In the genomic region with DNA sequence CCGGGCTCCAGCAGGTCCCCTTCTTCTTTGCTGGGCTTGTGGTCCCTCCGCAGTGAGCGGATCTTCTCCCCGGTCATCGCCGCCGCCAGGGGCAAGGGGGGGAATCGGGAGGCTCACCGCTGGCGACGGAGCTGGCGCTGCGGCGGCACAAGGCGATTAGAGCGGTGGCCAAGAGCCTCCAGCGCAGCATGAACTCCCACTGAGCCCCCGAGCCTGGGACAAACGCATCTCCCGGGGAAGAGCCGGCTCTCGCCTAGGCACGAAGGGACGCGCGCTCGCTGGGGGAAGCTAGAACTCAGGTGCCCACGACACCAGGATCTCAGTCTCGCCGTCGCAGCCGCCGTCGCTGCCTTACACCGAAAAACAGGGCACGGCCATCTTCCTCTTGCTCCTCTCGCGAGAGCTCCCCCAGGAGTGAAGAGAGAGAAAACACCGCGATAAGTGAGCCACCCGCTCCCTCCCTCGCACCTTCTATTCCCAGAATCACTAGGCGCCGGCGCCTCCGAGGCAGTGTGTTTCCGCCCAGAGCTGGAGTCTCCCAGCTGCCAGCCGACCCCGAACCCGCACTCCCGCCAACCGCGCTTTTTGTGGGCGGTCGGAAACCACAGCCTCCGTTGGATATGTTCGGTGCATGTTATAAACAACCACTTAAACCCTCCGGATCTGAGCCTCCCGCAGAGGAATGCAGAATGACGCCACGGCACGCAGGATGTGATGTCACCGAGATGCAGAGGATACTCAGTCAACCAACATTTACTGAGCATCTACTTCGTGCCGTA, we compare ENCODE assay signal across 1 cellular context.
A peak's percentile ranks its signal among the peaks of the same experiment; 100 is the strongest.
TF ChIP-seq lines count a peak whose summit lies in the region.

A gene with protein sequence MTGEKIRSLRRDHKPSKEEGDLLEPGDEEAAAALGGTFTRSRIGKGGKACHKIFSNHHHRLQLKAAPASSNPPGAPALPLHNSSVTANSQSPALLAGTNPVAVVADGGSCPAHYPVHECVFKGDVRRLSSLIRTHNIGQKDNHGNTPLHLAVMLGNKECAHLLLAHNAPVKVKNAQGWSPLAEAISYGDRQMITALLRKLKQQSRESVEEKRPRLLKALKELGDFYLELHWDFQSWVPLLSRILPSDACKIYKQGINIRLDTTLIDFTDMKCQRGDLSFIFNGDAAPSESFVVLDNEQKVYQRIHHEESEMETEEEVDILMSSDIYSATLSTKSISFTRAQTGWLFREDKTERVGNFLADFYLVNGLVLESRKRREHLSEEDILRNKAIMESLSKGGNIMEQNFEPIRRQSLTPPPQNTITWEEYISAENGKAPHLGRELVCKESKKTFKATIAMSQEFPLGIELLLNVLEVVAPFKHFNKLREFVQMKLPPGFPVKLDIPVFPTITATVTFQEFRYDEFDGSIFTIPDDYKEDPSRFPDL (minus strand): TSS at position 391 of the 779 bp plus-strand sequence. CDS start 314 bp downstream, at position 77.

TF ChIP-seq in HEK293, 187 proteins besides CTCF, POLR2A, EP300 and RAD21 (continued from another document and continues in another):
- TF ChIP-seq ZNF416 (tag by site-specific recombination; IDR thresholded peaks at IDR 0.05), result no peak
- TF ChIP-seq ZNF311 (tag by site-specific recombination; IDR thresholded peaks at IDR 0.05; ENCODE audit: borderline replicate concordance), result no peak
- TF ChIP-seq WT1 (tag by site-specific recombination; IDR thresholded peaks at IDR 0.05), result peak; percentile 9; the same call in 1 of the 2 replicates
- TF ChIP-seq ZNF501 (tag by site-specific recombination; IDR thresholded peaks at IDR 0.05), result peak; percentile 96
- TF ChIP-seq ZSCAN16 (tag by site-specific recombination; IDR thresholded peaks at IDR 0.05), result 0 out of 2 replicates have a peak, but pooled peaks have one; percentile 73
- peak; percentile 80 for TF ChIP-seq ZBTB1 (tag by site-specific recombination; IDR thresholded peaks at IDR 0.05)
- peak; percentile 71 for TF ChIP-seq SP2 (tag by site-specific recombination; IDR thresholded peaks at IDR 0.05)
- peak; percentile 58 for TF ChIP-seq PRDM1 (tag by site-specific recombination; IDR thresholded peaks at IDR 0.05)
- TF ChIP-seq ZBTB8A (tag by site-specific recombination; IDR thresholded peaks at IDR 0.05), result peak; percentile 82
- TF ChIP-seq EGR2 (tag by site-specific recombination; IDR thresholded peaks at IDR 0.05; ENCODE audit: low read depth), result peak; percentile 80
- TF ChIP-seq, protein P1, sequence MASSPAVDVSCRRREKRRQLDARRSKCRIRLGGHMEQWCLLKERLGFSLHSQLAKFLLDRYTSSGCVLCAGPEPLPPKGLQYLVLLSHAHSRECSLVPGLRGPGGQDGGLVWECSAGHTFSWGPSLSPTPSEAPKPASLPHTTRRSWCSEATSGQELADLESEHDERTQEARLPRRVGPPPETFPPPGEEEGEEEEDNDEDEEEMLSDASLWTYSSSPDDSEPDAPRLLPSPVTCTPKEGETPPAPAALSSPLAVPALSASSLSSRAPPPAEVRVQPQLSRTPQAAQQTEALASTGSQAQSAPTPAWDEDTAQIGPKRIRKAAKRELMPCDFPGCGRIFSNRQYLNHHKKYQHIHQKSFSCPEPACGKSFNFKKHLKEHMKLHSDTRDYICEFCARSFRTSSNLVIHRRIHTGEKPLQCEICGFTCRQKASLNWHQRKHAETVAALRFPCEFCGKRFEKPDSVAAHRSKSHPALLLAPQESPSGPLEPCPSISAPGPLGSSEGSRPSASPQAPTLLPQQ (tag by site-specific recombination; IDR thresholded peaks at IDR 0.05), result peak; percentile 54
- no peak for TF ChIP-seq ZNF157 (tag by site-specific recombination; IDR thresholded peaks at IDR 0.05)
- TF ChIP-seq ZNF777 (tag by site-specific recombination; IDR thresholded peaks at IDR 0.05; ENCODE audit: borderline replicate concordance), result peak; percentile 73; the same call in 1 of the 2 replicates
- peak; percentile 77 for TF ChIP-seq SP3 (tag by site-specific recombination; IDR thresholded peaks at IDR 0.05)
- no peak for TF ChIP-seq ZNF214 (tag by site-specific recombination; IDR thresholded peaks at IDR 0.05; ENCODE audit: borderline replicate concordance)
- TF ChIP-seq, protein P2, sequence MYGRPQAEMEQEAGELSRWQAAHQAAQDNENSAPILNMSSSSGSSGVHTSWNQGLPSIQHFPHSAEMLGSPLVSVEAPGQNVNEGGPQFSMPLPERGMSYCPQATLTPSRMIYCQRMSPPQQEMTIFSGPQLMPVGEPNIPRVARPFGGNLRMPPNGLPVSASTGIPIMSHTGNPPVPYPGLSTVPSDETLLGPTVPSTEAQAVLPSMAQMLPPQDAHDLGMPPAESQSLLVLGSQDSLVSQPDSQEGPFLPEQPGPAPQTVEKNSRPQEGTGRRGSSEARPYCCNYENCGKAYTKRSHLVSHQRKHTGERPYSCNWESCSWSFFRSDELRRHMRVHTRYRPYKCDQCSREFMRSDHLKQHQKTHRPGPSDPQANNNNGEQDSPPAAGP (tag by site-specific recombination; IDR thresholded peaks at IDR 0.05), result peak; percentile 56; the same call in 1 of the 2 replicates
- peak; percentile 71 for TF ChIP-seq KLF8 (tag by site-specific recombination; IDR thresholded peaks at IDR 0.05)
- peak; percentile 38; the same call in 1 of the 2 replicates for TF ChIP-seq ZBTB20 (tag by site-specific recombination; IDR thresholded peaks at IDR 0.05)
- TF ChIP-seq ZNF768 (tag by site-specific recombination; IDR thresholded peaks at IDR 0.05), result peak; percentile 23; the same call in 1 of the 2 replicates
- TF ChIP-seq ZFP41 (tag by site-specific recombination; IDR thresholded peaks at IDR 0.05; ENCODE audit: borderline replicate concordance), result no peak
- TF ChIP-seq ZNF610 (tag by site-specific recombination; IDR thresholded peaks at IDR 0.05; ENCODE audit: borderline replicate concordance), result peak; percentile 34; the same call in 1 of the 2 replicates
- TF ChIP-seq ZNF629 (tag by site-specific recombination; IDR thresholded peaks at IDR 0.05), result peak; percentile 100
- TF ChIP-seq, protein P3, sequence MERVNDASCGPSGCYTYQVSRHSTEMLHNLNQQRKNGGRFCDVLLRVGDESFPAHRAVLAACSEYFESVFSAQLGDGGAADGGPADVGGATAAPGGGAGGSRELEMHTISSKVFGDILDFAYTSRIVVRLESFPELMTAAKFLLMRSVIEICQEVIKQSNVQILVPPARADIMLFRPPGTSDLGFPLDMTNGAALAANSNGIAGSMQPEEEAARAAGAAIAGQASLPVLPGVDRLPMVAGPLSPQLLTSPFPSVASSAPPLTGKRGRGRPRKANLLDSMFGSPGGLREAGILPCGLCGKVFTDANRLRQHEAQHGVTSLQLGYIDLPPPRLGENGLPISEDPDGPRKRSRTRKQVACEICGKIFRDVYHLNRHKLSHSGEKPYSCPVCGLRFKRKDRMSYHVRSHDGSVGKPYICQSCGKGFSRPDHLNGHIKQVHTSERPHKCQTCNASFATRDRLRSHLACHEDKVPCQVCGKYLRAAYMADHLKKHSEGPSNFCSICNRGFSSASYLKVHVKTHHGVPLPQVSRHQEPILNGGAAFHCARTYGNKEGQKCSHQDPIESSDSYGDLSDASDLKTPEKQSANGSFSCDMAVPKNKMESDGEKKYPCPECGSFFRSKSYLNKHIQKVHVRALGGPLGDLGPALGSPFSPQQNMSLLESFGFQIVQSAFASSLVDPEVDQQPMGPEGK (tag by site-specific recombination; IDR thresholded peaks at IDR 0.05), result peak; percentile 45; the same call in 1 of the 2 replicates
- TF ChIP-seq, protein P4, sequence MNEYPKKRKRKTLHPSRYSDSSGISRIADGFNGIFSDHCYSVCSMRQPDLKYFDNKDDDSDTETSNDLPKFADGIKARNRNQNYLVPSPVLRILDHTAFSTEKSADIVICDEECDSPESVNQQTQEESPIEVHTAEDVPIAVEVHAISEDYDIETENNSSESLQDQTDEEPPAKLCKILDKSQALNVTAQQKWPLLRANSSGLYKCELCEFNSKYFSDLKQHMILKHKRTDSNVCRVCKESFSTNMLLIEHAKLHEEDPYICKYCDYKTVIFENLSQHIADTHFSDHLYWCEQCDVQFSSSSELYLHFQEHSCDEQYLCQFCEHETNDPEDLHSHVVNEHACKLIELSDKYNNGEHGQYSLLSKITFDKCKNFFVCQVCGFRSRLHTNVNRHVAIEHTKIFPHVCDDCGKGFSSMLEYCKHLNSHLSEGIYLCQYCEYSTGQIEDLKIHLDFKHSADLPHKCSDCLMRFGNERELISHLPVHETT (tag by site-specific recombination; IDR thresholded peaks at IDR 0.05), result peak; percentile 73
- TF ChIP-seq ZNF366 (tag by site-specific recombination; conservative IDR thresholded peaks at IDR 0.05), result peak; percentile 83
- TF ChIP-seq, protein P5, sequence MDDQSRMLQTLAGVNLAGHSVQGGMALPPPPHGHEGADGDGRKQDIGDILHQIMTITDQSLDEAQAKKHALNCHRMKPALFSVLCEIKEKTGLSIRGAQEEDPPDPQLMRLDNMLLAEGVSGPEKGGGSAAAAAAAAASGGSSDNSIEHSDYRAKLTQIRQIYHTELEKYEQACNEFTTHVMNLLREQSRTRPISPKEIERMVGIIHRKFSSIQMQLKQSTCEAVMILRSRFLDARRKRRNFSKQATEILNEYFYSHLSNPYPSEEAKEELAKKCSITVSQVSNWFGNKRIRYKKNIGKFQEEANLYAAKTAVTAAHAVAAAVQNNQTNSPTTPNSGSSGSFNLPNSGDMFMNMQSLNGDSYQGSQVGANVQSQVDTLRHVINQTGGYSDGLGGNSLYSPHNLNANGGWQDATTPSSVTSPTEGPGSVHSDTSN (CRISPR knock-in tag; IDR thresholded peaks at IDR 0.05), result peak; percentile 46; the same call in 1 of the 2 replicates
- TF ChIP-seq, protein P6, sequence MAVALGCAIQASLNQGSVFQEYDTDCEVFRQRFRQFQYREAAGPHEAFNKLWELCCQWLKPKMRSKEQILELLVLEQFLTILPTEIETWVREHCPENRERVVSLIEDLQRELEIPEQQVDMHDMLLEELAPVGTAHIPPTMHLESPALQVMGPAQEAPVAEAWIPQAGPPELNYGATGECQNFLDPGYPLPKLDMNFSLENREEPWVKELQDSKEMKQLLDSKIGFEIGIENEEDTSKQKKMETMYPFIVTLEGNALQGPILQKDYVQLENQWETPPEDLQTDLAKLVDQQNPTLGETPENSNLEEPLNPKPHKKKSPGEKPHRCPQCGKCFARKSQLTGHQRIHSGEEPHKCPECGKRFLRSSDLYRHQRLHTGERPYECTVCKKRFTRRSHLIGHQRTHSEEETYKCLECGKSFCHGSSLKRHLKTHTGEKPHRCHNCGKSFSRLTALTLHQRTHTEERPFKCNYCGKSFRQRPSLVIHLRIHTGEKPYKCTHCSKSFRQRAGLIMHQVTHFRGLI (tag by site-specific recombination; IDR thresholded peaks at IDR 0.05), result 0 out of 2 replicates have a peak, but pooled peaks have one; percentile 11
- TF ChIP-seq, protein P7, sequence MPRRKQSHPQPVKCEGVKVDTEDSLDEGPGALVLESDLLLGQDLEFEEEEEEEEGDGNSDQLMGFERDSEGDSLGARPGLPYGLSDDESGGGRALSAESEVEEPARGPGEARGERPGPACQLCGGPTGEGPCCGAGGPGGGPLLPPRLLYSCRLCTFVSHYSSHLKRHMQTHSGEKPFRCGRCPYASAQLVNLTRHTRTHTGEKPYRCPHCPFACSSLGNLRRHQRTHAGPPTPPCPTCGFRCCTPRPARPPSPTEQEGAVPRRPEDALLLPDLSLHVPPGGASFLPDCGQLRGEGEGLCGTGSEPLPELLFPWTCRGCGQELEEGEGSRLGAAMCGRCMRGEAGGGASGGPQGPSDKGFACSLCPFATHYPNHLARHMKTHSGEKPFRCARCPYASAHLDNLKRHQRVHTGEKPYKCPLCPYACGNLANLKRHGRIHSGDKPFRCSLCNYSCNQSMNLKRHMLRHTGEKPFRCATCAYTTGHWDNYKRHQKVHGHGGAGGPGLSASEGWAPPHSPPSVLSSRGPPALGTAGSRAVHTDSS (tag by site-specific recombination; IDR thresholded peaks at IDR 0.05), result no peak
- TF ChIP-seq ZNF324 (tag by site-specific recombination; IDR thresholded peaks at IDR 0.05), result peak; percentile 31; the same call in 1 of the 2 replicates
- peak; percentile 100 for TF ChIP-seq ZBTB21 (tag by site-specific recombination; IDR thresholded peaks at IDR 0.05)
- TF ChIP-seq, protein P8, sequence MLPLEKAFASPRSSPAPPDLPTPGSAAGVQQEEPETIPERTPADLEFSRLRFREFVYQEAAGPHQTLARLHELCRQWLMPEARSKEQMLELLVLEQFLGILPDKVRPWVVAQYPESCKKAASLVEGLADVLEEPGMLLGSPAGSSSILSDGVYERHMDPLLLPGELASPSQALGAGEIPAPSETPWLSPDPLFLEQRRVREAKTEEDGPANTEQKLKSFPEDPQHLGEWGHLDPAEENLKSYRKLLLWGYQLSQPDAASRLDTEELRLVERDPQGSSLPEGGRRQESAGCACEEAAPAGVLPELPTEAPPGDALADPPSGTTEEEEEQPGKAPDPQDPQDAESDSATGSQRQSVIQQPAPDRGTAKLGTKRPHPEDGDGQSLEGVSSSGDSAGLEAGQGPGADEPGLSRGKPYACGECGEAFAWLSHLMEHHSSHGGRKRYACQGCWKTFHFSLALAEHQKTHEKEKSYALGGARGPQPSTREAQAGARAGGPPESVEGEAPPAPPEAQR (tag by site-specific recombination; IDR thresholded peaks at IDR 0.05), result 0 out of 2 replicates have a peak, but pooled peaks have one; percentile 12
- TF ChIP-seq ZNF10 (tag by site-specific recombination; IDR thresholded peaks at IDR 0.05), result peak; percentile 98
- peak; percentile 92 for TF ChIP-seq IKZF3 (tag by site-specific recombination; IDR thresholded peaks at IDR 0.05)
- no peak; the same call in 1 of the 2 replicates for TF ChIP-seq FEZF1 (tag by site-specific recombination; IDR thresholded peaks at IDR 0.05)
- peak; percentile 91 for TF ChIP-seq YY1 (tag by site-specific recombination; IDR thresholded peaks at IDR 0.05)
- peak; percentile 60; the same call in 1 of the 2 replicates for TF ChIP-seq ZSCAN30 (tag by site-specific recombination; IDR thresholded peaks at IDR 0.05)
- no peak for TF ChIP-seq BCL11B (tag by site-specific recombination; IDR thresholded peaks at IDR 0.05; ENCODE audit: low read depth)
- TF ChIP-seq, protein P9, sequence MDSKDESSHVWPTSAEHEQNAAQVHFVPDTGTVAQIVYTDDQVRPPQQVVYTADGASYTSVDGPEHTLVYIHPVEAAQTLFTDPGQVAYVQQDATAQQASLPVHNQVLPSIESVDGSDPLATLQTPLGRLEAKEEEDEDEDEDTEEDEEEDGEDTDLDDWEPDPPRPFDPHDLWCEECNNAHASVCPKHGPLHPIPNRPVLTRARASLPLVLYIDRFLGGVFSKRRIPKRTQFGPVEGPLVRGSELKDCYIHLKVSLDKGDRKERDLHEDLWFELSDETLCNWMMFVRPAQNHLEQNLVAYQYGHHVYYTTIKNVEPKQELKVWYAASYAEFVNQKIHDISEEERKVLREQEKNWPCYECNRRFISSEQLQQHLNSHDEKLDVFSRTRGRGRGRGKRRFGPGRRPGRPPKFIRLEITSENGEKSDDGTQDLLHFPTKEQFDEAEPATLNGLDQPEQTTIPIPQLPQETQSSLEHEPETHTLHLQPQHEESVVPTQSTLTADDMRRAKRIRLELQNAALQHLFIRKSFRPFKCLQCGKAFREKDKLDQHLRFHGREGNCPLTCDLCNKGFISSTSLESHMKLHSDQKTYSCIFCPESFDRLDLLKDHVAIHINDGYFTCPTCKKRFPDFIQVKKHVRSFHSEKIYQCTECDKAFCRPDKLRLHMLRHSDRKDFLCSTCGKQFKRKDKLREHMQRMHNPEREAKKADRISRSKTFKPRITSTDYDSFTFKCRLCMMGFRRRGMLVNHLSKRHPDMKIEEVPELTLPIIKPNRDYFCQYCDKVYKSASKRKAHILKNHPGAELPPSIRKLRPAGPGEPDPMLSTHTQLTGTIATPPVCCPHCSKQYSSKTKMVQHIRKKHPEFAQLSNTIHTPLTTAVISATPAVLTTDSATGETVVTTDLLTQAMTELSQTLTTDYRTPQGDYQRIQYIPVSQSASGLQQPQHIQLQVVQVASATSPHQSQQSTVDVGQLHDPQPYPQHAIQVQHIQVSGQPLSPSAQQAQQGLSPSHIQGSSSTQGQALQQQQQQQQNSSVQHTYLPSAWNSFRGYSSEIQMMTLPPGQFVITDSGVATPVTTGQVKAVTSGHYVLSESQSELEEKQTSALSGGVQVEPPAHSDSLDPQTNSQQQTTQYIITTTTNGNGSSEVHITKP (tag by site-specific recombination; IDR thresholded peaks at IDR 0.05), result peak; percentile 46; the same call in 1 of the 2 replicates
- TF ChIP-seq HOXD13 (CRISPR knock-in tag; IDR thresholded peaks at IDR 0.05; ENCODE audit: borderline replicate concordance), result no peak
